In genomic region chrX:107323786-107324492, GRCh38 we compare ENCODE assay signal across 1 cellular context.
TF ChIP-seq lines count a peak whose summit lies in the region.

No MANE protein-coding gene starts in this region.

TF ChIP-seq in WTC11, 78 proteins besides CTCF, POLR2A, EP300 and RAD21 (continued from another document):
- TF ChIP-seq, protein P1, sequence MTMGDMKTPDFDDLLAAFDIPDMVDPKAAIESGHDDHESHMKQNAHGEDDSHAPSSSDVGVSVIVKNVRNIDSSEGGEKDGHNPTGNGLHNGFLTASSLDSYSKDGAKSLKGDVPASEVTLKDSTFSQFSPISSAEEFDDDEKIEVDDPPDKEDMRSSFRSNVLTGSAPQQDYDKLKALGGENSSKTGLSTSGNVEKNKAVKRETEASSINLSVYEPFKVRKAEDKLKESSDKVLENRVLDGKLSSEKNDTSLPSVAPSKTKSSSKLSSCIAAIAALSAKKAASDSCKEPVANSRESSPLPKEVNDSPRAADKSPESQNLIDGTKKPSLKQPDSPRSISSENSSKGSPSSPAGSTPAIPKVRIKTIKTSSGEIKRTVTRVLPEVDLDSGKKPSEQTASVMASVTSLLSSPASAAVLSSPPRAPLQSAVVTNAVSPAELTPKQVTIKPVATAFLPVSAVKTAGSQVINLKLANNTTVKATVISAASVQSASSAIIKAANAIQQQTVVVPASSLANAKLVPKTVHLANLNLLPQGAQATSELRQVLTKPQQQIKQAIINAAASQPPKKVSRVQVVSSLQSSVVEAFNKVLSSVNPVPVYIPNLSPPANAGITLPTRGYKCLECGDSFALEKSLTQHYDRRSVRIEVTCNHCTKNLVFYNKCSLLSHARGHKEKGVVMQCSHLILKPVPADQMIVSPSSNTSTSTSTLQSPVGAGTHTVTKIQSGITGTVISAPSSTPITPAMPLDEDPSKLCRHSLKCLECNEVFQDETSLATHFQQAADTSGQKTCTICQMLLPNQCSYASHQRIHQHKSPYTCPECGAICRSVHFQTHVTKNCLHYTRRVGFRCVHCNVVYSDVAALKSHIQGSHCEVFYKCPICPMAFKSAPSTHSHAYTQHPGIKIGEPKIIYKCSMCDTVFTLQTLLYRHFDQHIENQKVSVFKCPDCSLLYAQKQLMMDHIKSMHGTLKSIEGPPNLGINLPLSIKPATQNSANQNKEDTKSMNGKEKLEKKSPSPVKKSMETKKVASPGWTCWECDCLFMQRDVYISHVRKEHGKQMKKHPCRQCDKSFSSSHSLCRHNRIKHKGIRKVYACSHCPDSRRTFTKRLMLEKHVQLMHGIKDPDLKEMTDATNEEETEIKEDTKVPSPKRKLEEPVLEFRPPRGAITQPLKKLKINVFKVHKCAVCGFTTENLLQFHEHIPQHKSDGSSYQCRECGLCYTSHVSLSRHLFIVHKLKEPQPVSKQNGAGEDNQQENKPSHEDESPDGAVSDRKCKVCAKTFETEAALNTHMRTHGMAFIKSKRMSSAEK (CRISPR knock-in tag; IDR thresholded peaks at IDR 0.05; ENCODE audit: borderline replicate concordance), result no peak
- TF ChIP-seq KAT7 (CRISPR knock-in tag; IDR thresholded peaks at IDR 0.05; ENCODE audit: borderline replicate concordance) (no peak), AR (CRISPR knock-in tag; IDR thresholded peaks at IDR 0.05) (no peak)
- TF ChIP-seq, protein P2, sequence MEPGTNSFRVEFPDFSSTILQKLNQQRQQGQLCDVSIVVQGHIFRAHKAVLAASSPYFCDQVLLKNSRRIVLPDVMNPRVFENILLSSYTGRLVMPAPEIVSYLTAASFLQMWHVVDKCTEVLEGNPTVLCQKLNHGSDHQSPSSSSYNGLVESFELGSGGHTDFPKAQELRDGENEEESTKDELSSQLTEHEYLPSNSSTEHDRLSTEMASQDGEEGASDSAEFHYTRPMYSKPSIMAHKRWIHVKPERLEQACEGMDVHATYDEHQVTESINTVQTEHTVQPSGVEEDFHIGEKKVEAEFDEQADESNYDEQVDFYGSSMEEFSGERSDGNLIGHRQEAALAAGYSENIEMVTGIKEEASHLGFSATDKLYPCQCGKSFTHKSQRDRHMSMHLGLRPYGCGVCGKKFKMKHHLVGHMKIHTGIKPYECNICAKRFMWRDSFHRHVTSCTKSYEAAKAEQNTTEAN (CRISPR knock-in tag; IDR thresholded peaks at IDR 0.05), result no peak
